ENCODE assay signal across 10 cellular contexts in the genomic region with DNA sequence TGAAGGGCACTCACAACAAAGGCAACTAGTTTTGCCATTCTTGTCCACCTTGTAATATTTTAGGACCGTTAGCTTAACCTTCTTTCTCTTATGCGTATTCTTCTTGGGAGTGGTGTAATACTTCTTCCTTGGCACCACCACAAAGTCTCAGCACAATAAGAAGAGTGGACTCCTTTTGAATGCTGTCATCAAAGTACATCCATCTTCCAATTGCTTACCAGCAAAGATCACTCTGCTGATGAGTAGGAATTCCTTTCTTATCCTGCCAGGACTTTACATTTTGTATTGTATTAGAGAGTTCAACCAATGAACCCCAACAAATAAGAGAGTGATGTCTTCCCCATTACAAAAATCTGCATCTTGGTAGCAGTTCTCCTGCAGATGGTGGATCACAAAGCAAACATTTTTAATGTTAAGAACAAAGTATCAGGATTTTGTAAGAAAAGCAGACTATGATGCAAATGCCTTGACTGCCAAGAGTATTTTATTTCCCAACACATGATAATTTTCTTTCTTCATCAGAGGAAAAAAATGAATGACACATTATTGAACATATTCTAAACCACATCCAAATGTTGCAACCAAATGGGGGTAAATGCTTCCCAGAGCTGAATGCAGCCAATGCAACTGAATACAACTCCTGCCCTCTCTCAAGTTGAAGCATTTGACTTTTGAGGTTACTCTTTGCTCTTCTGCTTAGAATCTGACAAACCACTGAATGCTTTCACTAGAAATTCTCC. TPM values are rescaled to one million over a fixed set of nuclear protein-coding genes. Genes with fewer than 3 reads are reported as not detected.
DNase-seq lines count a peak whose midpoint lies in the region; ATAC-seq and TF ChIP-seq lines count a peak whose summit lies in the region.
"Had no signal": no experiment of that assay in that cellular context is flagged by ENCODE, and none has a peak within 500 bp of the region (broad histone marks: within the 10 kb centered on the region; RNA-seq: fewer than 3 reads in every experiment).

No MANE protein-coding gene starts in this region.

- DNase-seq in AML-193 (lab: John Stamatoyannopoulos, UW) (peak; percentile 95 to 96), NOMO-1 treated with DMSO at 0.1 percent for 48 hours (lab: John Stamatoyannopoulos, UW; ENCODE audit: unreplicated experiment) (peak; percentile 94), esophagus muscularis mucosa (ENCODE audit: extremely low spot score) (no peak), neural progenitor cell (ENCODE audit: low spot score) (no peak), cortex of kidney (lab: John Stamatoyannopoulos, UW) (no peak), NCI-H1436 treated with DMSO at 0.1 percent for 48 hours (lab: John Stamatoyannopoulos, UW) (no peak), NCI-H69 (lab: John Stamatoyannopoulos, UW) (no peak)
- DNase-seq: Karpas-422 had no signal

- no peaks in the 10 kb centered on the region for H3K27me3 ChIP-seq in esophagus muscularis mucosa
- H3K27me3 ChIP-seq in neural progenitor cell = no peaks in the 10 kb centered on the region

- H3K4me3 ChIP-seq in esophagus muscularis mucosa (no peak overlapping the region), neural progenitor cell (no peak overlapping the region)

- H3K4me1 ChIP-seq in esophagus muscularis mucosa (peaks cover 0 to 8% (median 6%) of the 10 kb centered on the region in 4 donors), neural progenitor cell (no peaks in the 10 kb centered on the region)

- no peak for ATAC-seq in HG02571 (IDR thresholded peaks at IDR 0.05; ENCODE audit: unreplicated experiment)

- peak overlapping the region; percentile 51 for H2AFZ ChIP-seq in neural progenitor cell (replicated peaks)

- peaks cover 3% of the 10 kb centered on the region for H3K27me3 Mint-ChIP-seq in neural progenitor cell (ENCODE audit: insufficient read depth, low read depth)

- H3K9me3 Mint-ChIP-seq in neural progenitor cell = no peaks in the 10 kb centered on the region

- H4K20me1 ChIP-seq in neural progenitor cell (ENCODE audit: low read depth) = no peaks in the 10 kb centered on the region

- H3K36me3 ChIP-seq in esophagus muscularis mucosa (no peaks in the 10 kb centered on the region), neural progenitor cell (no peaks in the 10 kb centered on the region)

- TF ChIP-seq CTCF in esophagus muscularis mucosa (IDR thresholded peaks at IDR 0.05) = no peak
- no peak for TF ChIP-seq CTCF in neural progenitor cell (IDR thresholded peaks at IDR 0.05)

- H3K27ac ChIP-seq in esophagus muscularis mucosa (replicated peaks in 1 of 4) (peak overlapping the region; percentile 38 to 68 (median 56)), neural progenitor cell (no peak overlapping the region)

- intact Hi-C loops in esophagus muscularis mucosa (cut with DNase I) = loop anchor here (5.0 kb wide), 1 partner anchor 41 kb away; no protein-coding TSS in a partner anchor

- no peak overlapping the region for H3K4me3 Mint-ChIP-seq in neural progenitor cell

- no peak for TF ChIP-seq EP300 in esophagus muscularis mucosa (IDR thresholded peaks at IDR 0.05)

- H3F3A ChIP-seq in neural progenitor cell (ENCODE audit: low read depth) = peaks cover 10% of the 10 kb centered on the region

- no peak for TF ChIP-seq POLR2A in esophagus muscularis mucosa (IDR thresholded peaks at IDR 0.05; ENCODE audit: low read depth)

- no peak overlapping the region for H3K27ac Mint-ChIP-seq in neural progenitor cell

- no peaks in the 10 kb centered on the region for H3K4me1 Mint-ChIP-seq in neural progenitor cell

- no peak overlapping the region for H3K9ac ChIP-seq in neural progenitor cell

- no peak overlapping the region for H3K4me2 ChIP-seq in neural progenitor cell

- no peaks in the 10 kb centered on the region for H3K9me3 ChIP-seq in esophagus muscularis mucosa
- H3K9me3 ChIP-seq in neural progenitor cell (ENCODE audit: low read depth) = no peaks in the 10 kb centered on the region

- H3K79me2 ChIP-seq in neural progenitor cell (ENCODE audit: low read depth) = no peaks in the 10 kb centered on the region

- WGBS in esophagus muscularis mucosa = 63% methylated on average over 2 of the region's 2 CpGs

- H3K36me3 Mint-ChIP-seq in neural progenitor cell = no peaks in the 10 kb centered on the region

RNA-seq across cellular contexts. Expression of gene ARNT, which starts 5.1 kb away (rescaled TPM):
- total RNA-seq in esophagus muscularis mucosa (10 to 100 TPM; 39.5 to 44.5 (median 42.1) TPM), neural progenitor cell (ENCODE audit: low replicate concordance) (34.9 and 39.0 TPM in 2 replicates)

RNA-seq across cellular contexts. Expression of gene CTXND2, which starts 5.4 kb away (rescaled TPM):
- total RNA-seq in esophagus muscularis mucosa = not detected
- total RNA-seq in neural progenitor cell (ENCODE audit: low replicate concordance) = not detected in 2 replicates
- total RNA-seq: activated CD8-positive, alpha-beta memory T cell treated with anti-CD3 and anti-CD28 coated beads for 36 hours had no signal

RNA-seq across cellular contexts. Expression of gene SETDB1, which starts 44.7 kb away (rescaled TPM):
- total RNA-seq in esophagus muscularis mucosa (10 to 100 TPM; 24.9 to 30.2 (median 27.7) TPM), neural progenitor cell (ENCODE audit: low replicate concordance) (63.4 and 79.5 TPM in 2 replicates)

Comparison
In these comparisons a context has a peak if more than half of its experiments do, and no peak if none do; other contexts are left out.
1. DNase-seq: peak in AML-193 (2 of 2) and NOMO-1 treated with DMSO at 0.1 percent for 48 hours (single experiment); none in esophagus muscularis mucosa (single experiment), neural progenitor cell (single experiment), cortex of kidney (single experiment), NCI-H1436 treated with DMSO at 0.1 percent for 48 hours (single experiment) and NCI-H69 (single experiment).